Comparison of ENCODE assay signal across 8 cellular contexts in the genomic region with DNA sequence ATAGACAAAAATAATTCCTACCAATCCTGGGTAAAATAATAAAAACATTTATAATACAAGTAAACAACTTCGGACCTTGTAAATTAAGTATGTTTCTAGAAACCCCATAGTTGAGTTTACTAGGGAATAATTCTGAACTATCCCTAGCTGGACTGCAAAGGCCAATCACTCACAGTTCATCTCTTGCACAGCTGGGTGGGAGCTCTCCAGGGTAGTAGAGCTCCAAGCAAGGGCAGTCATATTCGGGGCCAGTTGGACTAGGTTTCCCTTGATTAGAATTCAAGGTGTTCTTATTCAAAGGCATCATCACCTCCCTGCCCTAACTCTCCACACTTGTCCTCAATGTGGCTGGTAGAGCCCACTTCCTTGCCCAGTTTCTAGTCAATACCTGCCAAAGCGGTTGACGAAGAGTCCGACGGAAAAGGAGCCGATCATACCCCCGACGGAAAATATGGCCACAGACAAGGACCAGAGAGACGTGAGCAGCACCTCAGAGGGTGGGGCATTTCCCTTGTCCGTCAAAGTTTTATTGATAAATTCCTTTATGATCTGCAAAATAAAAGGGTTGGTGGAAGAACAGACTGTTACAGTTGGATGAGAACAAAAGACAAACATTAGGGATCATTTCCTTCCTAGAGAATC. TPM values are rescaled to one million over a fixed set of nuclear protein-coding genes. Genes with fewer than 3 reads are reported as not detected.
A peak's percentile ranks its signal among the peaks of the same experiment; 100 is the strongest.
DNase-seq lines count a peak whose midpoint lies in the region; FAIRE-seq and TF ChIP-seq lines count a peak whose summit lies in the region.
"Not testable (repeated sequence)": the region's sequence is repeated elsewhere in the genome, so short reads cannot be mapped to it uniquely, and the experiment has no call there.

No MANE protein-coding gene starts in this region.

- not testable (repeated sequence) for TF ChIP-seq EP300 in esophagus muscularis mucosa (IDR thresholded peaks at IDR 0.05)

- H4K20me1 ChIP-seq in BLaER1 (peaks cover 78% of the 10 kb centered on the region), Loucy (ENCODE audit: insufficient read depth, low read length, poor library complexity, severe bottlenecking) (peaks cover 21% of the 10 kb centered on the region), astrocyte (ENCODE audit: insufficient read depth, low read length) (peaks cover 51% of the 10 kb centered on the region), neural progenitor cell (ENCODE audit: low read depth) (peaks cover 78% of the 10 kb centered on the region)
- not testable (repeated sequence) for H4K20me1 ChIP-seq in GM23248 (ENCODE audit: insufficient read depth)

- H3K4me3 ChIP-seq in BLaER1: peak overlapping the region; percentile 74; the same call in 1 of the 2 replicates
- peak overlapping the region; percentile 100 for H3K4me3 ChIP-seq in GM23248
- H3K4me3 ChIP-seq in Loucy (ENCODE audit: low read length, poor library complexity, severe bottlenecking): peak overlapping the region; percentile 75
- not testable (repeated sequence) for H3K4me3 ChIP-seq in astrocyte (ENCODE audit: insufficient read depth, low read depth, low read length)
- H3K4me3 ChIP-seq in esophagus muscularis mucosa: peak overlapping the region in 1 of 4 donors; percentile 57
- H3K4me3 ChIP-seq in iPS-20b (ENCODE audit: low read length): peak overlapping the region; percentile 97; the same call in 1 of the 2 replicates
- peak overlapping the region; percentile 94 for H3K4me3 ChIP-seq in neural progenitor cell
- H3K4me3 ChIP-seq in subcutaneous abdominal adipose tissue (ENCODE audit: low read depth in 1 of 5, low read length in 5 of 5): peak overlapping the region in 3 of 5 donors; percentile 78 to 98 (median 81)

- in situ Hi-C loops in GM23248 (cut with MboI): not testable (repeated sequence)

- not testable (repeated sequence) for H3K9me3 Mint-ChIP-seq in astrocyte (ENCODE audit: unreplicated experiment); neural progenitor cell

- not testable (repeated sequence) for H3K9me3 ChIP-seq in BLaER1; GM23248 (ENCODE audit: low read depth); Loucy (ENCODE audit: insufficient read depth, low read depth, low read length); astrocyte (ENCODE audit: insufficient read depth, low read depth, low read length); esophagus muscularis mucosa; iPS-20b (ENCODE audit: insufficient read depth, low read depth, low read length); neural progenitor cell (ENCODE audit: low read depth); subcutaneous abdominal adipose tissue (ENCODE audit: control insufficient read depth in 5 of 5, low read length in 5 of 5)

- H3K9ac ChIP-seq in BLaER1; iPS-20b (ENCODE audit: low read depth, low read length); neural progenitor cell; subcutaneous abdominal adipose tissue (ENCODE audit: low read length in 5 of 5): not testable (repeated sequence)
- H3K9ac ChIP-seq in GM23248 (peak overlapping the region; percentile 24; the same call in 1 of the 2 replicates), Loucy (ENCODE audit: low read depth, low read length, poor library complexity, severe bottlenecking) (peak overlapping the region; percentile 28), astrocyte (ENCODE audit: low read length) (peak overlapping the region; percentile 98)

- intact Hi-C loops in esophagus muscularis mucosa (cut with DNase I): loop anchor here (1.0 to 10.0 kb wide), 4 partner anchors 35 to 152 kb away; a partner anchor contains a TSS

- H3K36me3 ChIP-seq in BLaER1 (peaks cover 54% of the 10 kb centered on the region), GM23248 (ENCODE audit: low read depth) (peaks cover 55% of the 10 kb centered on the region), Loucy (ENCODE audit: insufficient read depth, low read length) (peaks cover 44% of the 10 kb centered on the region; the same call in 1 of the 2 replicates), astrocyte (ENCODE audit: insufficient read depth, low read length) (peaks cover 37% of the 10 kb centered on the region), esophagus muscularis mucosa (peaks cover 32 to 54% (median 52%) of the 10 kb centered on the region in 4 donors), iPS-20b (ENCODE audit: insufficient read depth, low read depth, low read length) (peaks cover 64% of the 10 kb centered on the region), neural progenitor cell (peaks cover 21% of the 10 kb centered on the region), subcutaneous abdominal adipose tissue (ENCODE audit: control insufficient read depth in 5 of 5, insufficient read depth in 5 of 5, low read length in 5 of 5) (peaks cover 8 to 50% (median 37%) of the 10 kb centered on the region in 5 donors)

- peaks cover 78% of the 10 kb centered on the region for H3K79me2 ChIP-seq in GM23248 (ENCODE audit: insufficient read depth)
- peaks cover 79% of the 10 kb centered on the region for H3K79me2 ChIP-seq in Loucy (ENCODE audit: insufficient read depth, low read length)
- peaks cover 49% of the 10 kb centered on the region for H3K79me2 ChIP-seq in astrocyte (ENCODE audit: insufficient read depth, low read length)
- peaks cover 56% of the 10 kb centered on the region for H3K79me2 ChIP-seq in neural progenitor cell (ENCODE audit: low read depth)

- H3K4me1 Mint-ChIP-seq in astrocyte (ENCODE audit: low read depth, unreplicated experiment); neural progenitor cell: not testable (repeated sequence)

- not testable (repeated sequence) for H3K27me3 Mint-ChIP-seq in astrocyte (ENCODE audit: low read depth, unreplicated experiment); neural progenitor cell (ENCODE audit: insufficient read depth, low read depth)

- not testable (repeated sequence) for H3K9me2 ChIP-seq in GM23248 (ENCODE audit: insufficient read depth); Loucy (replicated peaks; ENCODE audit: low read depth, low read length)

- not testable (repeated sequence) for H3K27ac ChIP-seq in BLaER1; GM23248; iPS-20b (ENCODE audit: low read length); neural progenitor cell; subcutaneous abdominal adipose tissue (ENCODE audit: low read depth, low read length)
- H3K27ac ChIP-seq in astrocyte (ENCODE audit: low read depth, low read length) (peak overlapping the region; percentile 16), esophagus muscularis mucosa (replicated peaks in 1 of 4) (peak overlapping the region in 3 of 4 donors; percentile 74 to 84 (median 84))

- TF ChIP-seq CTCF in Loucy (conservative IDR thresholded peaks at IDR 0.05; ENCODE audit: low read length); astrocyte (IDR thresholded peaks at IDR 0.05; ENCODE audit: insufficient read depth, low read depth, low read length); esophagus muscularis mucosa (IDR thresholded peaks at IDR 0.05); neural progenitor cell (IDR thresholded peaks at IDR 0.05): not testable (repeated sequence)

- H3F3A ChIP-seq in GM23248 (ENCODE audit: insufficient read depth) (peaks cover 24% of the 10 kb centered on the region), neural progenitor cell (ENCODE audit: low read depth) (peaks cover 21% of the 10 kb centered on the region)
- not testable (repeated sequence) for H3F3A ChIP-seq in Loucy (ENCODE audit: low read depth)

- 66 to 70% methylated on average over 11 of the region's 11 CpGs for WGBS in GM23248 (ENCODE audit: low coverage in 1 of 2, low lambda C conversion rate in 2 of 2, missing lambda C conversion rate in 2 of 2), 2 experiments
- 68% methylated on average over 11 of the region's 11 CpGs for WGBS in esophagus muscularis mucosa

- TF ChIP-seq POLR2A in esophagus muscularis mucosa (IDR thresholded peaks at IDR 0.05; ENCODE audit: low read depth): not testable (repeated sequence)

- H3K4me1 ChIP-seq in BLaER1 (peaks cover 32% of the 10 kb centered on the region), Loucy (ENCODE audit: insufficient read depth, low read length, poor library complexity, severe bottlenecking) (peaks cover 30% of the 10 kb centered on the region), esophagus muscularis mucosa (peaks cover 8 to 32% (median 29%) of the 10 kb centered on the region in 4 donors), subcutaneous abdominal adipose tissue (ENCODE audit: control insufficient read depth in 5 of 5, insufficient read depth in 5 of 5, low read length in 5 of 5) (peaks cover 0 to 29% (median 17%) of the 10 kb centered on the region in 5 donors)
- not testable (repeated sequence) for H3K4me1 ChIP-seq in GM23248 (ENCODE audit: insufficient read depth); astrocyte (ENCODE audit: insufficient read depth, low read length); iPS-20b (ENCODE audit: insufficient read depth, low read length); neural progenitor cell

- peaks cover 14% of the 10 kb centered on the region for H3K36me3 Mint-ChIP-seq in astrocyte (ENCODE audit: low read depth, unreplicated experiment)
- peaks cover 20% of the 10 kb centered on the region for H3K36me3 Mint-ChIP-seq in neural progenitor cell

- not testable (repeated sequence) for H3K27me3 ChIP-seq in BLaER1; GM23248 (replicated peaks; ENCODE audit: insufficient read depth); Loucy (ENCODE audit: insufficient read depth, low read length, poor library complexity, severe bottlenecking); astrocyte (ENCODE audit: insufficient read depth, low read length); esophagus muscularis mucosa; iPS-20b (ENCODE audit: insufficient read depth, low read length); neural progenitor cell; subcutaneous abdominal adipose tissue (ENCODE audit: control insufficient read depth in 5 of 5, insufficient read depth in 4 of 5, low read length in 5 of 5)

- H2AFZ ChIP-seq in GM23248; Loucy (ENCODE audit: low read length); astrocyte (ENCODE audit: low read depth, low read length); neural progenitor cell (replicated peaks): not testable (repeated sequence)

- not testable (repeated sequence) for FAIRE-seq in astrocyte (lab: Jason Lieb, UNC)

- H3K4me2 ChIP-seq in BLaER1 (peak overlapping the region; percentile 87), GM23248 (ENCODE audit: unreplicated experiment) (peak overlapping the region; percentile 100), Loucy (ENCODE audit: low read depth, low read length, poor library complexity, severe bottlenecking) (peak overlapping the region; percentile 99), astrocyte (ENCODE audit: low read length) (peak overlapping the region; percentile 93), neural progenitor cell (peak overlapping the region; percentile 92)

- peak overlapping the region; percentile 17 for H3K4me3 Mint-ChIP-seq in astrocyte (ENCODE audit: unreplicated experiment)
- H3K4me3 Mint-ChIP-seq in neural progenitor cell: not testable (repeated sequence)

- not testable (repeated sequence) for H3K27ac Mint-ChIP-seq in astrocyte (ENCODE audit: unreplicated experiment); neural progenitor cell

- not testable (repeated sequence) for DNase-seq in GM23248; astrocyte (ENCODE audit: low read depth); esophagus muscularis mucosa (ENCODE audit: extremely low spot score); neural progenitor cell (ENCODE audit: low spot score)

RNA-seq across cellular contexts. Expression of a gene that starts 3.3 kb away (rescaled TPM):
- total RNA-seq in GM23248 (2014; rRNA removed; shearing (Covaris generic)): 72.5 and 73.7 TPM in 2 replicates
- 71.5 and 71.8 TPM in 2 replicates for polyA plus RNA-seq in GM23248 (2016; fragmentation: Nextera tagmentation; extraction: Ambion mirVana)
- total RNA-seq in astrocyte (178 and 389 TPM in 2 replicates), esophagus muscularis mucosa (100 to 1,000 TPM in 1 of 4 donors, 10 to 100 TPM in 3; 10.7 to 102 (median 13.5) TPM), neural progenitor cell (ENCODE audit: low replicate concordance) (462 and 548 TPM in 2 replicates)
